In genomic region chr11:40722179-40722795, GRCh38 we compare ENCODE assay signal across 8 cellular contexts.
DNase-seq lines count a peak whose midpoint lies in the region; ATAC-seq lines count a peak whose summit lies in the region.

No MANE protein-coding gene starts in this region.

- no peaks in the 10 kb centered on the region for H3K36me3 ChIP-seq in HAP-1 (replicated peaks)
- H3K36me3 ChIP-seq in SJCRH30 = no peaks in the 10 kb centered on the region

- no peaks in the 10 kb centered on the region for H3K4me1 Mint-ChIP-seq in stimulated activated memory B cell treated with anti-CD40 and anti-IgM and Interleukin-4, amounts not matched to agents 10 μg/mL and 1 μg/mL and 100 μg/mL, for 72 hours

- peaks cover 3% of the 10 kb centered on the region for H3K9me3 Mint-ChIP-seq in stimulated activated memory B cell treated with anti-CD40 and anti-IgM and Interleukin-4, amounts not matched to agents 10 μg/mL and 1 μg/mL and 100 μg/mL, for 72 hours

- DNase-seq in CMK (ENCODE audit: low read depth) = peak; percentile 8
- DNase-seq in HAP-1 (ENCODE audit: low spot score in 2 of 2) = peak; percentile 43 to 59
- peak; percentile 10 to 50 for DNase-seq in SJCRH30
- DNase-seq in islet precursor cell = peak; percentile 78
- DNase-seq in NCI-H1092 treated with DMSO at 0.1 percent for 48 hours (lab: John Stamatoyannopoulos, UW) = no peak

- H3K27me3 ChIP-seq in HAP-1 (ENCODE audit: low read depth) (no peaks in the 10 kb centered on the region; the same call in 1 of the 2 replicates), SJCRH30 (no peaks in the 10 kb centered on the region; the same call in none of the 2 replicates)

- ATAC-seq in HG03159 (IDR thresholded peaks at IDR 0.05; ENCODE audit: unreplicated experiment) = no peak
- no peak for ATAC-seq in stimulated activated memory B cell treated with anti-CD40 and anti-IgM and Interleukin-4, amounts not matched to agents 10 μg/mL and 1 μg/mL and 100 μg/mL, for 72 hours
- no peak for ATAC-seq in HG02870 (IDR thresholded peaks at IDR 0.05; ENCODE audit: unreplicated experiment)

- no peaks in the 10 kb centered on the region for H3K4me1 ChIP-seq in HAP-1
- no peaks in the 10 kb centered on the region for H3K4me1 ChIP-seq in SJCRH30

- H3K4me3 ChIP-seq in HAP-1 (no peak overlapping the region), SJCRH30 (no peak overlapping the region)

- no peak overlapping the region for H3K27ac ChIP-seq in SJCRH30

- H3K9me3 ChIP-seq in HAP-1 (no peaks in the 10 kb centered on the region), SJCRH30 (replicated peaks) (no peaks in the 10 kb centered on the region)

- no peak overlapping the region for H3K27ac Mint-ChIP-seq in stimulated activated memory B cell treated with anti-CD40 and anti-IgM and Interleukin-4, amounts not matched to agents 10 μg/mL and 1 μg/mL and 100 μg/mL, for 72 hours

- H3K36me3 Mint-ChIP-seq in stimulated activated memory B cell treated with anti-CD40 and anti-IgM and Interleukin-4, amounts not matched to agents 10 μg/mL and 1 μg/mL and 100 μg/mL, for 72 hours = no peaks in the 10 kb centered on the region

- H3K27me3 Mint-ChIP-seq in stimulated activated memory B cell treated with anti-CD40 and anti-IgM and Interleukin-4, amounts not matched to agents 10 μg/mL and 1 μg/mL and 100 μg/mL, for 72 hours = no peaks in the 10 kb centered on the region

- no peak overlapping the region for H3K4me3 Mint-ChIP-seq in stimulated activated memory B cell treated with anti-CD40 and anti-IgM and Interleukin-4, amounts not matched to agents 10 μg/mL and 1 μg/mL and 100 μg/mL, for 72 hours

- in situ Hi-C loops in HAP-1 (cut with MboI; ENCODE audit: low sequenced_read_pairs) = no loop called here
